ENCODE assay signal across 31 cellular contexts in the genomic region with DNA sequence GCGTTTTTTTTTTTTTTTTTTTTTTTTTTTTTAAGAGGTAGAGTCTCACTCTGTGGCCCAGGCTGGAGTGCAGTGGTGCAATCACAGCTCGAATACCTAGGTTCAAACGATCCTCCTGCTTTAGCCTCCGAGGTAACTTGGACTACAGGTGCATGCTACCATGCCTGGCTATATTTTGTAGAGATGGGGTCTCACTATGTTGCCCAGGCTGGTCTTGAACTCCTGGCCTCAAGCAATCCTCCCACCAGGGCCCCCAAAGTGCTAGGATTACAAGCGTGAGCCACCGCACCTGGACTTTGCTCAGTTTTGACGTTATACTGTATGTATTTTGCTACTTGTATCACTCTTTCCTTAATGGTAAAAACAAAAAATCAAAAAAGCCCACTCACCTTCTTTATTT.
"Had no signal": no experiment of that assay in that cellular context is flagged by ENCODE, and none has a peak within 500 bp of the region (broad histone marks: within the 10 kb centered on the region; RNA-seq: fewer than 3 reads in every experiment).

No MANE protein-coding gene starts in this region.

- H3K4me1 ChIP-seq: Peyer's patch, SJSA1 had no signal

- H3K4me3 ChIP-seq: MG63, PC-9, Peyer's patch, SJSA1 had no signal

- H3K36me3 ChIP-seq: Peyer's patch, SJSA1 had no signal

- DNase-seq: Kasumi-1, MG63, NCI-H1048, NCI-H1092 treated with DMSO at 0.1 percent for 48 hours, NCI-H1105 treated with DMSO at 0.1 percent for 48 hours, NCI-H1417, NCI-H1436, NCI-H146, NCI-H1694, NCI-H187, NCI-H1930, NCI-H2029 treated with DMSO at 0.1 percent for 48 hours, NCI-H2081 treated with DMSO at 0.1 percent for 48 hours, NCI-H2107, NCI-H2171, NCI-H226, NCI-H446 treated with DMSO at 0.1 percent for 48 hours, NCI-H510A, NCI-H524, NCI-H526, NCI-H69, NCI-H748 treated with DMSO at 0.1 percent for 48 hours, NCI-H82, PC-9, Peyer's patch, Right ventricle myocardium superior, RPMI8226, SHP77 treated with DMSO at 0.1 percent for 48 hours, SK-N-SH, SW 1271 had no signal

- H3K9me3 ChIP-seq: MG63, Peyer's patch, SJSA1, SK-N-SH had no signal

- H2AFZ ChIP-seq: PC-9 had no signal

- H3K4me2 ChIP-seq: PC-9, SK-N-SH had no signal

- H3K9ac ChIP-seq: SK-N-SH had no signal

- H3K27ac ChIP-seq: PC-9, Peyer's patch, SJSA1 had no signal

- H3K27me3 ChIP-seq: MG63, Peyer's patch, SJSA1 had no signal
